Comparison of ENCODE assay signal across 17 cellular contexts in the genomic region with DNA sequence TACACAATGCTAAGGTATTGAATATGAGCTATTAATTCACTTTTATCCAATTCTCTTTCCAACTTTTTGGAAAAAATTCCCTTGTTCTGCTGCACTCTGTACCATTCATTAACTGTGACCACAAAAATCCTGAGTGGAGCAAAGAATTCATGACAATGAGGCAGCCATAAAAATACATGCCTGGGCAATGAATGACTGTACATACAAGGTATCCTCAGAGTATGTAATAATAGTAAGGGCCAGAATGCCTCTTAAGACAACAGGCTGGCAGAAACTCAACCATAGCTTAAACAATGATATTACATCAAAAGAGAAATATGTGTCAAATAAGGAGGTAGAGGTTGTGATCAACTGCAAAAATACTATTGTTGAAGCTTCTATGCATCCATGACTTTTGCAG.
A peak's percentile ranks its signal among the peaks of the same experiment; 100 is the strongest.
DNase-seq lines count a peak whose midpoint lies in the region; ATAC-seq and TF ChIP-seq lines count a peak whose summit lies in the region.
"Had no signal": no experiment of that assay in that cellular context is flagged by ENCODE, and none has a peak within 500 bp of the region (broad histone marks: within the 10 kb centered on the region; RNA-seq: fewer than 3 reads in every experiment).

No MANE protein-coding gene starts in this region.

- H3K27me3 Mint-ChIP-seq in activated CD8-positive, alpha-beta memory T cell treated with anti-CD3 and anti-CD28 coated beads, Interleukin-2, amount 10 ng/mL, durations not matched to agents 7 days and 5 days: no peaks in the 10 kb centered on the region

- H3K36me3 Mint-ChIP-seq in activated CD8-positive, alpha-beta memory T cell treated with anti-CD3 and anti-CD28 coated beads, Interleukin-2, amount 10 ng/mL, durations not matched to agents 7 days and 5 days: no peaks in the 10 kb centered on the region
- H3K36me3 Mint-ChIP-seq: CD14-positive monocyte; CD8-positive, alpha-beta T cell had no signal

- no peak overlapping the region for H3K4me3 ChIP-seq in epithelial cell of esophagus (ENCODE audit: low read length)

- H3K27ac Mint-ChIP-seq in activated CD8-positive, alpha-beta memory T cell treated with anti-CD3 and anti-CD28 coated beads, Interleukin-2, amount 10 ng/mL, durations not matched to agents 7 days and 5 days: no peak overlapping the region
- H3K27ac Mint-ChIP-seq: CD14-positive monocyte; CD8-positive, alpha-beta T cell; HFFc6 had no signal

- H3K27ac ChIP-seq in VCaP: peak overlapping the region; percentile 20; the same call in 1 of the 2 replicates
- H3K27ac ChIP-seq: HL-60 had no signal

- TF ChIP-seq CTCF in VCaP (conservative IDR thresholded peaks at IDR 0.05): no peak
- TF ChIP-seq CTCF in epithelial cell of esophagus (IDR thresholded peaks at IDR 0.05; ENCODE audit: insufficient read depth, low read depth, low read length, missing control alignments): no peak

- H3K4me1 Mint-ChIP-seq in activated CD8-positive, alpha-beta memory T cell treated with anti-CD3 and anti-CD28 coated beads, Interleukin-2, amount 10 ng/mL, durations not matched to agents 7 days and 5 days: no peaks in the 10 kb centered on the region
- H3K4me1 Mint-ChIP-seq: CD14-positive monocyte had no signal

- no peak overlapping the region for H3K4me3 Mint-ChIP-seq in activated CD8-positive, alpha-beta memory T cell treated with anti-CD3 and anti-CD28 coated beads, Interleukin-2, amount 10 ng/mL, durations not matched to agents 7 days and 5 days
- H3K4me3 Mint-ChIP-seq: CD14-positive monocyte; CD8-positive, alpha-beta T cell; HFFc6 had no signal

- no peak for ATAC-seq in GM21786 (IDR thresholded peaks at IDR 0.05; ENCODE audit: unreplicated experiment)
- no peak for ATAC-seq in activated CD8-positive, alpha-beta memory T cell treated with anti-CD3 and anti-CD28 coated beads, Interleukin-2, amount 10 ng/mL, durations not matched to agents 7 days and 5 days
- ATAC-seq: CD8-positive, alpha-beta T cell had no signal

- DNase-seq in epithelial cell of esophagus (ENCODE audit: low read depth): peak; percentile 66
- DNase-seq in kidney tubule cell (ENCODE audit: low spot score): peak; percentile 33
- DNase-seq in ecto neural progenitor cell (ENCODE audit: low spot score): no peak
- no peak for DNase-seq in SHP77 treated with DMSO at 0.1 percent for 48 hours (lab: John Stamatoyannopoulos, UW)
- DNase-seq in activated CD8-positive, alpha-beta memory T cell treated with anti-CD3 and anti-CD28 coated beads, Interleukin-2, amount 10 ng/mL, durations not matched to agents 7 days and 5 days: no peak
- DNase-seq: CD8-positive, alpha-beta T cell; COR-L47; DMS153; DMS79 treated with DMSO at 0.1 percent for 48 hours; EL; GDM1; HCEC 1CT; HFFc6 had no signal

- CTCF ChIA-PET in activated CD8-positive, alpha-beta memory T cell treated with anti-CD3 and anti-CD28 coated beads, Interleukin-2, amount 10 ng/mL, durations not matched to agents 7 days and 5 days (lab: Charles Lee): no interaction called here

- H3K9me3 Mint-ChIP-seq in activated CD8-positive, alpha-beta memory T cell treated with anti-CD3 and anti-CD28 coated beads, Interleukin-2, amount 10 ng/mL, durations not matched to agents 7 days and 5 days (ENCODE audit: low read depth): no peaks in the 10 kb centered on the region
- H3K9me3 Mint-ChIP-seq: CD8-positive, alpha-beta T cell had no signal

Comparison
In these comparisons a context has a peak if more than half of its experiments do, and no peak if none do; other contexts are left out.
1. DNase-seq: peak in epithelial cell of esophagus (single experiment) and kidney tubule cell (single experiment); none in ecto neural progenitor cell (single experiment), SHP77 treated with DMSO at 0.1 percent for 48 hours (single experiment) and activated CD8-positive, alpha-beta memory T cell treated with anti-CD3 and anti-CD28 coated beads, Interleukin-2, amount 10 ng/mL, durations not matched to agents 7 days and 5 days (single experiment).